ENCODE assay signal across 1 cellular context in genomic region chr6:56695702-56696101, GRCh38.
TF ChIP-seq lines count a peak whose summit lies in the region.

No MANE protein-coding gene starts in this region.

TF ChIP-seq in endothelial cell of umbilical vein, 7 proteins besides CTCF, POLR2A, EP300 and RAD21:
- TF ChIP-seq MAX (IDR thresholded peaks at IDR 0.05; ENCODE audit: insufficient read depth, insufficient read length) (no peak), MYC (IDR thresholded peaks at IDR 0.05; ENCODE audit: low read depth, low read length) (no peak), JUN (IDR thresholded peaks at IDR 0.05; ENCODE audit: borderline replicate concordance, insufficient read depth, insufficient read length, low read depth) (no peak), POLR2AphosphoS5 (IDR thresholded peaks at IDR 0.05; ENCODE audit: insufficient read depth, low read depth, low read length) (no peak), FOS (IDR thresholded peaks at IDR 0.05; ENCODE audit: borderline replicate concordance, insufficient read depth, low read length) (peak; percentile 44), GATA2 (IDR thresholded peaks at IDR 0.05; ENCODE audit: insufficient read depth, insufficient read length, low read depth, low read length) (no peak)
TF ChIP-seq in endothelial cell of umbilical vein: peak in this region for 1.
